1 cellular context compared by ENCODE assay signal in genomic region chr6:100022847-100023246, GRCh38.
TF ChIP-seq lines count a peak whose summit lies in the region.

No MANE protein-coding gene starts in this region.

TF ChIP-seq in GM23338, 12 proteins besides CTCF, POLR2A, EP300 and RAD21 (continued from another document):
- TF ChIP-seq ETS1 (IDR thresholded peaks at IDR 0.05) (no peak), ZNF462 (CRISPR knock-in tag; IDR thresholded peaks at IDR 0.05) (no peak), REST (IDR thresholded peaks at IDR 0.05; ENCODE audit: unreplicated experiment) (no peak), CREB1 (CRISPR knock-in tag; IDR thresholded peaks at IDR 0.05; ENCODE audit: low read depth) (no peak), NANOG (IDR thresholded peaks at IDR 0.05; ENCODE audit: borderline replicate concordance) (no peak), STAT1 (IDR thresholded peaks at IDR 0.05; ENCODE audit: unreplicated experiment) (no peak), ZNF331 (CRISPR knock-in tag; IDR thresholded peaks at IDR 0.05; ENCODE audit: low read depth) (no peak), EZH2 (IDR thresholded peaks at IDR 0.05; ENCODE audit: low read depth, unreplicated experiment) (no peak), POLR2AphosphoS5 (IDR thresholded peaks at IDR 0.05; ENCODE audit: low read depth) (no peak), EZH2phosphoT487 (IDR thresholded peaks at IDR 0.05; ENCODE audit: unreplicated experiment) (no peak), JUNB (IDR thresholded peaks at IDR 0.05; ENCODE audit: unreplicated experiment) (no peak)
